In the genomic region with DNA sequence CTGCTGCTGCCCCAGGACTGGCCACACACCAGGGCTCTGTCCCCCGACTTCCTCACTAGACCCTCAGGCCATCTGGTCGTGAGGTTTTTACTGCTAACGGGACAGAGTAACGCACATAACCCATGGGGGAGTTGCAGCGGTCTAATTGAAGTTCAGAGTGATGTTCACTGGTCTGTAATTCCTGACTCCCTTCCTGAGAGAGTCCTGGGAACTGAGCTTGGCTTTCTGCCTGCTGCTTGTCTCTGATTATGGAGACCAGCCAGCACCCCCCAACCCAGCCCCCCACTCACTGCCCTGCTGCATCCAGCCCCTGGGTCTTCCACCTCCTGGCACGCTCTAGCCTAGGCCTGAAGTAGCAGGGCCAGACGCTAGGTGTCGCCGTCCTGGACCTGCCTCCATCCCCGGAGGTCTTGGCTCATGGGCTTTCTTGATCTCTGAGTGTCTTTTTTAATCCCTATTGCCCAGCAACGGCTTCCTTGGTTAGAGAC, we compare ENCODE assay signal across 8 cellular contexts.
A peak's percentile ranks its signal among the peaks of the same experiment; 100 is the strongest.
DNase-seq lines count a peak whose midpoint lies in the region; ATAC-seq and TF ChIP-seq lines count a peak whose summit lies in the region.

No MANE protein-coding gene starts in this region.

- peak; percentile 78 for TF ChIP-seq CTCF in GM10248 (IDR thresholded peaks at IDR 0.05; ENCODE audit: control extremely low read depth, extremely low read depth, low read depth, missing control alignments)

- intact Hi-C loops in activated CD4-positive, alpha-beta T cell treated with anti-CD3 and anti-CD28 coated beads, Interleukin-2, amount 10 ng/mL, durations not matched to agents 24 days and 14 days (cut with micrococcal nuclease) = no loop called here
- intact Hi-C loops in posterior vena cava (cut with DNase I) = no loop called here

- ATAC-seq in HG02610 (IDR thresholded peaks at IDR 0.05; ENCODE audit: unreplicated experiment) = peak; percentile 44
- ATAC-seq in HG03108 (IDR thresholded peaks at IDR 0.05; ENCODE audit: unreplicated experiment) = no peak

- DNase-seq in GM10248 (ENCODE audit: extremely low spot score) (peak; percentile 80), globus pallidus (ENCODE audit: low spot score) (peak; percentile 54), DMS153 (lab: John Stamatoyannopoulos, UW) (no peak), posterior vena cava (ENCODE audit: low spot score) (no peak)
- peak; percentile 69 for DNase-seq in activated CD4-positive, alpha-beta T cell treated with anti-CD3 and anti-CD28 coated beads, Interleukin-2, amount 10 ng/mL, durations not matched to agents 24 days and 14 days
- peak; percentile 18 for DNase-seq in stimulated activated CD4-positive, alpha-beta T cell treated with anti-CD3 and anti-CD28 coated beads, Interleukin-12 subunit alpha, Interleukin-12 subunit beta, amount 100 ng/mL, for 4 hours

- H3K27ac Mint-ChIP-seq in activated CD4-positive, alpha-beta T cell treated with anti-CD3 and anti-CD28 coated beads, Interleukin-2, amount 10 ng/mL, durations not matched to agents 24 days and 14 days = no peak overlapping the region

- H3K27me3 Mint-ChIP-seq in activated CD4-positive, alpha-beta T cell treated with anti-CD3 and anti-CD28 coated beads, Interleukin-2, amount 10 ng/mL, durations not matched to agents 24 days and 14 days = no peaks in the 10 kb centered on the region

- POLR2A ChIA-PET in GM10248 (lab: Yijun Ruan, JAX) = interaction anchor here (0.8 kb wide), 1 partner anchor 83 kb away, joined by 3 read pairs; no protein-coding TSS in a partner anchor

- peaks cover 4% of the 10 kb centered on the region for H3K36me3 Mint-ChIP-seq in activated CD4-positive, alpha-beta T cell treated with anti-CD3 and anti-CD28 coated beads, Interleukin-2, amount 10 ng/mL, durations not matched to agents 24 days and 14 days (ENCODE audit: low read depth)

- H3K4me3 Mint-ChIP-seq in activated CD4-positive, alpha-beta T cell treated with anti-CD3 and anti-CD28 coated beads, Interleukin-2, amount 10 ng/mL, durations not matched to agents 24 days and 14 days = no peak overlapping the region

- peaks cover 10% of the 10 kb centered on the region for H3K4me1 Mint-ChIP-seq in activated CD4-positive, alpha-beta T cell treated with anti-CD3 and anti-CD28 coated beads, Interleukin-2, amount 10 ng/mL, durations not matched to agents 24 days and 14 days

- no peaks in the 10 kb centered on the region for H3K9me3 Mint-ChIP-seq in activated CD4-positive, alpha-beta T cell treated with anti-CD3 and anti-CD28 coated beads, Interleukin-2, amount 10 ng/mL, durations not matched to agents 24 days and 14 days

- CTCF ChIA-PET in GM10248 (lab: Yijun Ruan, JAX) = interaction anchor here (0.7 to 4.5 kb wide), 37 partner anchors 8 to 309 kb away, joined by 3 to 29 read pairs (median 4); no protein-coding TSS in a partner anchor

Comparison
In these comparisons a context has a peak if more than half of its experiments do, and no peak if none do; other contexts are left out.
1. DNase-seq: peak in GM10248 (single experiment), activated CD4-positive, alpha-beta T cell treated with anti-CD3 and anti-CD28 coated beads, Interleukin-2, amount 10 ng/mL, durations not matched to agents 24 days and 14 days (single experiment), globus pallidus (single experiment) and stimulated activated CD4-positive, alpha-beta T cell treated with anti-CD3 and anti-CD28 coated beads, Interleukin-12 subunit alpha, Interleukin-12 subunit beta, amount 100 ng/mL, for 4 hours (single experiment); none in DMS153 (single experiment) and posterior vena cava (single experiment).